In genomic region chr6:123768939-123769338, GRCh38 we compare ENCODE assay signal across 24 cellular contexts. TPM values are rescaled to one million over a fixed set of nuclear protein-coding genes. Genes with fewer than 3 reads are reported as not detected.
DNase-seq lines count a peak whose midpoint lies in the region; ATAC-seq, FAIRE-seq and TF ChIP-seq lines count a peak whose summit lies in the region.
"Had no signal": no experiment of that assay in that cellular context is flagged by ENCODE, and none has a peak within 500 bp of the region (broad histone marks: within the 10 kb centered on the region; RNA-seq: fewer than 3 reads in every experiment).

No MANE protein-coding gene starts in this region.

- no peak for TF ChIP-seq RAD21 in GM12878 (IDR thresholded peaks at IDR 0.05; ENCODE audit: insufficient read depth, low read depth, low read length)

- RAD21 ChIA-PET in GM12878 (lab: Charles Lee; ENCODE audit: unreplicated experiment): interaction anchor here (0.8 kb wide), 1 partner anchor 33 kb away, joined by 3 read pairs; no protein-coding TSS in a partner anchor

- no peak for TF ChIP-seq POLR2A in GM12878 (IDR thresholded peaks at IDR 0.05; ENCODE audit: low read depth, low read length)
- no peak for TF ChIP-seq POLR2A in prostate gland (IDR thresholded peaks at IDR 0.05)

- H3K79me2 ChIP-seq in MM.1S (ENCODE audit: low read length): no peaks in the 10 kb centered on the region
- no peaks in the 10 kb centered on the region for H3K79me2 ChIP-seq in GM12878 (ENCODE audit: control insufficient read depth, insufficient read depth, low read length)
- no peaks in the 10 kb centered on the region for H3K79me2 ChIP-seq in OCI-LY7 (ENCODE audit: insufficient read depth, low read depth, low read length)

- H3K27me3 ChIP-seq in HUES48 (ENCODE audit: control insufficient read depth, insufficient read depth, low read length) (no peaks in the 10 kb centered on the region), MM.1S (replicated peaks; ENCODE audit: insufficient read depth, low read length) (no peaks in the 10 kb centered on the region), GM12878 (replicated peaks in 1 of 2; ENCODE audit: control insufficient read depth in 2 of 2, insufficient read depth in 2 of 2, low read length in 1 of 2) (no peaks in the 10 kb centered on the region), iPS-20b (ENCODE audit: insufficient read depth, low read length) (no peaks in the 10 kb centered on the region), prostate gland (replicated peaks; ENCODE audit: insufficient read depth) (no peaks in the 10 kb centered on the region), upper lobe of right lung (no peaks in the 10 kb centered on the region)
- H3K27me3 ChIP-seq: BE2C had no signal

- FAIRE-seq in GM12878 (lab: Jason Lieb, UNC): no peak
- FAIRE-seq: A204.1, D721Med, HepG2 had no signal

- H3K4me2 ChIP-seq in MM.1S (ENCODE audit: low read depth, low read length) (peak overlapping the region; percentile 85), GM12878 (ENCODE audit: control insufficient read depth, insufficient read depth) (peak overlapping the region; percentile 75), OCI-LY7 (ENCODE audit: low read length) (no peak overlapping the region)

- in situ Hi-C loops in GM12878 (cut with MboI): no loop called here

- WGBS in GM12878 (ENCODE audit: insufficient coverage, insufficient replicate concordance, low lambda C conversion rate, missing lambda C conversion rate): 0% methylated on average over 2 of the region's 2 CpGs
- WGBS in prostate gland: 74% methylated on average over 2 of the region's 2 CpGs

- H4K20me1 ChIP-seq in MM.1S (ENCODE audit: insufficient read depth, low read length) (no peaks in the 10 kb centered on the region), GM12878 (ENCODE audit: control insufficient read depth, insufficient read depth) (no peaks in the 10 kb centered on the region), OCI-LY7 (ENCODE audit: insufficient read depth, low read length) (no peaks in the 10 kb centered on the region)

- no peaks in the 10 kb centered on the region for H3K36me3 ChIP-seq in HUES48 (ENCODE audit: control insufficient read depth, insufficient read depth, low read length)
- H3K36me3 ChIP-seq in MM.1S (replicated peaks; ENCODE audit: insufficient read depth, low read length): no peaks in the 10 kb centered on the region; the same call in 1 of the 2 replicates
- no peaks in the 10 kb centered on the region for H3K36me3 ChIP-seq in GM12878 (ENCODE audit: control insufficient read depth in 2 of 2, insufficient read depth in 2 of 2, low read length in 1 of 2)
- no peaks in the 10 kb centered on the region for H3K36me3 ChIP-seq in iPS-20b (ENCODE audit: insufficient read depth, low read depth, low read length)
- no peaks in the 10 kb centered on the region for H3K36me3 ChIP-seq in prostate gland
- H3K36me3 ChIP-seq in upper lobe of right lung: no peaks in the 10 kb centered on the region
- H3K36me3 ChIP-seq in OCI-LY7 (ENCODE audit: insufficient read depth, low read length): no peaks in the 10 kb centered on the region
- H3K36me3 ChIP-seq: BE2C had no signal

- ATAC-seq in GM12878: no peak
- ATAC-seq in upper lobe of right lung: no peak
- ATAC-seq: HepG2 had no signal

- H3K9me2 ChIP-seq in MM.1S (replicated peaks; ENCODE audit: insufficient read depth, low read length): no peaks in the 10 kb centered on the region
- no peaks in the 10 kb centered on the region for H3K9me2 ChIP-seq in OCI-LY7 (ENCODE audit: insufficient read depth, low read length)

- H2AFZ ChIP-seq in MM.1S (ENCODE audit: low read length) (peak overlapping the region; percentile 96; the same call in 1 of the 2 replicates), GM12878 (ENCODE audit: control insufficient read depth, low read depth, low read length) (no peak overlapping the region; the same call in 1 of the 2 replicates), OCI-LY7 (ENCODE audit: low read length) (no peak overlapping the region)

- H3K9ac ChIP-seq in HUES48 (ENCODE audit: low read depth, low read length) (no peak overlapping the region), MM.1S (ENCODE audit: low read length) (0 out of 2 replicates have a peak overlapping the region, but pooled peaks have one; percentile 24), GM12878 (ENCODE audit: control insufficient read depth, insufficient read depth, low read length) (no peak overlapping the region), iPS-20b (ENCODE audit: low read depth, low read length) (peak overlapping the region; percentile 45; the same call in 1 of the 2 replicates)

- TF ChIP-seq EP300 in GM12878 (IDR thresholded peaks at IDR 0.05; ENCODE audit: borderline replicate concordance in 1 of 2, control insufficient read depth in 1 of 2, low read depth in 2 of 2, low read length in 2 of 2): no peak

- SMC1A ChIA-PET in GM12878 (lab: Charles Lee; ENCODE audit: uncharacterized antibody, unreplicated experiment): interaction anchor here (0.9 to 1.6 kb wide), 7 partner anchors 13 to 65 kb away, joined by 3 to 6 read pairs (median 4); no protein-coding TSS in a partner anchor

- no peaks in the 10 kb centered on the region for H3K9me3 ChIP-seq in HUES48 (ENCODE audit: control insufficient read depth, insufficient read depth, low read length)
- no peaks in the 10 kb centered on the region for H3K9me3 ChIP-seq in MM.1S (replicated peaks; ENCODE audit: insufficient read depth, low read length)
- no peaks in the 10 kb centered on the region for H3K9me3 ChIP-seq in GM12878 (replicated peaks; ENCODE audit: control insufficient read depth, insufficient read depth, low read length)
- no peaks in the 10 kb centered on the region for H3K9me3 ChIP-seq in iPS-20b (ENCODE audit: insufficient read depth, low read depth, low read length)
- no peaks in the 10 kb centered on the region for H3K9me3 ChIP-seq in prostate gland
- H3K9me3 ChIP-seq in upper lobe of right lung: no peaks in the 10 kb centered on the region
- H3K9me3 ChIP-seq in OCI-LY7 (ENCODE audit: low read length): no peaks in the 10 kb centered on the region
- H3K9me3 ChIP-seq: BE2C, Caco-2 had no signal

- H3K27ac ChIP-seq in HUES48 (ENCODE audit: low read depth, low read length) (peak overlapping the region; percentile 88), MM.1S (ENCODE audit: low read length) (peak overlapping the region; percentile 85; the same call in 1 of the 2 replicates), GM12878 (ENCODE audit: control insufficient read depth, insufficient read depth) (no peak overlapping the region), iPS-20b (ENCODE audit: low read length) (peak overlapping the region; percentile 62), prostate gland (no peak overlapping the region), upper lobe of right lung (no peak overlapping the region), OCI-LY7 (ENCODE audit: low read depth, low read length, poor library complexity, severe bottlenecking) (no peak overlapping the region)

- DNase-seq in MM.1S: no peak
- DNase-seq in GM12878 (ENCODE audit: low read depth, low spot score): no peak
- no peak for DNase-seq in prostate gland (ENCODE audit: low spot score)
- no peak for DNase-seq in activated T-cell treated with anti-CD3 and anti-CD28 coated beads for 4 hours
- DNase-seq in upper lobe of right lung: no peak
- DNase-seq in OCI-LY7 (ENCODE audit: low spot score): no peak
- DNase-seq: ACHN; BE2C; C1 segment of cervical spinal cord; Caco-2; CD4-positive, CD25-positive, alpha-beta regulatory T cell; CD8-positive, alpha-beta memory T cell; DMS153; DMS79; GDM1; HCEC 1CT; KBM-7 had no signal

- H3F3A ChIP-seq in MM.1S (ENCODE audit: insufficient read depth, low read length): peaks cover 19% of the 10 kb centered on the region

- no TSS peak for BruUV-seq in GM12878 (replicated peaks; lab: Mats Ljungman, UMichigan)
- no TSS peak for BruUV-seq in OCI-LY7 (replicated peaks; lab: Mats Ljungman, UMichigan)

- intact Hi-C loops in GM12878 (cut with micrococcal nuclease; ENCODE audit: unreplicated experiment) (no loop called here), prostate gland (cut with DNase I) (no loop called here), upper lobe of right lung (cut with DNase I) (no loop called here), OCI-LY7 (cut with micrococcal nuclease; ENCODE audit: unreplicated experiment) (no loop called here)

- CTCF ChIA-PET in GM12878 (lab: Yijun Ruan, JAX) (interaction anchor here (1.3 to 2.5 kb wide), 2 partner anchors 33 to 899 kb away, joined by 4 to 10 read pairs; no protein-coding TSS in a partner anchor), OCI-LY7 (lab: Charles Lee; ENCODE audit: unreplicated experiment) (no interaction called here)

- H3K4me3 ChIP-seq in HUES48 (ENCODE audit: low read depth, low read length) (peak overlapping the region; percentile 17; the same call in 1 of the 2 replicates), MM.1S (ENCODE audit: low read length) (peak overlapping the region; percentile 42; the same call in 1 of the 2 replicates), GM12878 (no peak overlapping the region), iPS-20b (ENCODE audit: low read length) (peak overlapping the region; percentile 44; the same call in 1 of the 2 replicates), prostate gland (no peak overlapping the region), upper lobe of right lung (no peak overlapping the region), OCI-LY7 (ENCODE audit: low read depth, low read length, poor library complexity, severe bottlenecking) (no peak overlapping the region)

- POLR2A ChIA-PET in GM12878 (lab: Charles Lee) (no interaction called here), OCI-LY7 (lab: Charles Lee) (no interaction called here)

- no peak for TF ChIP-seq CTCF in MM.1S (IDR thresholded peaks at IDR 0.05; ENCODE audit: low read length)
- no peak for TF ChIP-seq CTCF in GM12878 (IDR thresholded peaks at IDR 0.05 in 2 of 3, conservative IDR thresholded peaks at IDR 0.05 in 1 of 3; ENCODE audit: control insufficient read depth in 2 of 3, extremely low read depth in 1 of 3, insufficient read depth in 1 of 3, low read depth in 3 of 3, low read length in 3 of 3)
- TF ChIP-seq CTCF in prostate gland (IDR thresholded peaks at IDR 0.05): no peak
- TF ChIP-seq CTCF in upper lobe of right lung (IDR thresholded peaks at IDR 0.05): no peak
- TF ChIP-seq CTCF in OCI-LY7 (conservative IDR thresholded peaks at IDR 0.05; ENCODE audit: low read length): no peak

- H3K4me1 ChIP-seq in HUES48 (ENCODE audit: control insufficient read depth, insufficient read depth, low read length) (peaks cover 29% of the 10 kb centered on the region), MM.1S (ENCODE audit: low read length) (peaks cover 28% of the 10 kb centered on the region), GM12878 (ENCODE audit: control insufficient read depth, insufficient read depth, low read length) (peaks cover 11% of the 10 kb centered on the region), iPS-20b (ENCODE audit: insufficient read depth, low read length) (peaks cover 34% of the 10 kb centered on the region), prostate gland (replicated peaks) (no peaks in the 10 kb centered on the region), upper lobe of right lung (no peaks in the 10 kb centered on the region), OCI-LY7 (ENCODE audit: insufficient read depth, low read length, poor library complexity, severe bottlenecking) (no peaks in the 10 kb centered on the region)
- H3K4me1 ChIP-seq: BE2C had no signal

RNA-seq across cellular contexts. Expression of gene NKAIN2, which starts 34.7 kb away (rescaled TPM):
- total RNA-seq in GM12878 (2013; cell fraction: nucleolus; rRNA removed): not detected in 2 replicates
- total RNA-seq in GM12878 (2014; rRNA removed) (not detected in 2 replicates), GM12878 (2014; rRNA removed; fragmentation: Illumina TruSeq; extraction: Trizol) (not detected in 2 replicates), GM12878 (2021) (not detected in 2 replicates), prostate gland (under 1 TPM in 1 of 2 donors, not detected in 1; 0.68 TPM), upper lobe of right lung (not detected), OCI-LY7 (2022) (not detected in 2 replicates)
- polyA plus RNA-seq in GM12878 (2011; ENCODE audit: low read depth): not detected
- polyA plus RNA-seq in GM12878 (2011; rRNA removed) (0.03 TPM in 1 of 2 replicates, not detected in the other), GM12878 (2014; fragmentation: Illumina TruSeq; extraction: Trizol) (not detected in 2 replicates), GM12878 (2014; fragmentation: Nextera tagmentation; extraction: Ambion mirVana) (not detected), GM12878 (2014; rRNA removed) (not detected in 2 replicates), GM12878 (2016; fragmentation: Nextera tagmentation; extraction: Ambion mirVana) (not detected)
- not detected in 2 replicates for polyA plus RNA-seq in GM12878 (2011; cell fraction: cytosol; rRNA removed)
- polyA plus RNA-seq in GM12878 (2011; cell fraction: nucleus; rRNA removed): not detected in 2 replicates
- not detected in 2 replicates for polyA plus RNA-seq in GM12878 (2012)
- not detected in 2 replicates for polyA minus RNA-seq in GM12878 (2011; rRNA and poly(A)+ RNA removed)
- polyA minus RNA-seq in GM12878 (2011; cell fraction: cytosol; rRNA and poly(A)+ RNA removed): not detected in 2 replicates
- polyA minus RNA-seq in GM12878 (2011; cell fraction: nucleus; rRNA and poly(A)+ RNA removed): not detected in 2 replicates
- not detected in 2 replicates for total RNA-seq in OCI-LY7 (2014; rRNA removed; shearing (Covaris generic))
- total RNA-seq: Caco-2; CD4-positive, CD25-positive, alpha-beta regulatory T cell; CD8-positive, alpha-beta memory T cell; Daoy; HepG2 had no signal
- polyA plus RNA-seq: CD4-positive, CD25-positive, alpha-beta regulatory T cell; CD8-positive, alpha-beta memory T cell; HepG2; IgD-negative memory B cell had no signal

Comparison
In these comparisons a context has a peak if more than half of its experiments do, and no peak if none do; other contexts are left out.
1. H3K27ac ChIP-seq: peak in HUES48 (single experiment), MM.1S (single experiment) and iPS-20b (single experiment); none in GM12878 (single experiment), prostate gland (0 of 2), upper lobe of right lung (single experiment) and OCI-LY7 (single experiment).
2. H3K4me3 ChIP-seq: peak in HUES48 (single experiment), MM.1S (single experiment) and iPS-20b (single experiment); none in GM12878 (single experiment), prostate gland (0 of 2), upper lobe of right lung (single experiment) and OCI-LY7 (single experiment).
3. H3K9ac ChIP-seq: peak in MM.1S (single experiment) and iPS-20b (single experiment); none in HUES48 (single experiment) and GM12878 (single experiment).